Comparison of ENCODE assay signal across 1 cellular context in the genomic region with DNA sequence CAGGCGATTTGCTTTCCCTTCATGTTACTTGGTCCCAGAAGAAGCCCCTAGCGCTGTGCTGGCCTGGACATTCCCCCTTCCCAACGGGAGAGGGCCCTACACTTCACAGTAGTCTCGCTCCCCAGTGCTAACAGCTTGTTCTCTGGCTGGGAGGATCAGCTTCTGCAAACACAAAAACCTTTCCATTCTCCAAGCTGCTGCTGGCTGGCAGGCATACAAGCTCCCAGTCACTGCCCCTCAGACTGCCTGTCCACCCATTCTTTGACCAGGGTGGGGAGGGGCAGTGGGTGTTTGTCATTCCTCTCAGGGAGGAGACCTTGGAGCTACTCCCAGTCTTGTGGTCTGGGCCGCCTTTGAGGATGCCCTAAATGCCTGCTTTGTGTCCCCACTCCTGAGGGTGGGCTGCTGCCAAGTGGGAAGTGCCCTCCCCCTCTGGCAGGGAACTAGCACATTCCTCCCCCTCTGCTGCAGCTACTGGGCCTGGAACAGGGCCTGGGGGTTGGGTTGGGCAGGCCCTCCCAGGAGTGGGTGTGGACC.
TF ChIP-seq lines count a peak whose summit lies in the region.

No MANE protein-coding gene starts in this region.

TF ChIP-seq in GM23338, 12 proteins besides CTCF, POLR2A, EP300 and RAD21:
- TF ChIP-seq, protein P1, sequence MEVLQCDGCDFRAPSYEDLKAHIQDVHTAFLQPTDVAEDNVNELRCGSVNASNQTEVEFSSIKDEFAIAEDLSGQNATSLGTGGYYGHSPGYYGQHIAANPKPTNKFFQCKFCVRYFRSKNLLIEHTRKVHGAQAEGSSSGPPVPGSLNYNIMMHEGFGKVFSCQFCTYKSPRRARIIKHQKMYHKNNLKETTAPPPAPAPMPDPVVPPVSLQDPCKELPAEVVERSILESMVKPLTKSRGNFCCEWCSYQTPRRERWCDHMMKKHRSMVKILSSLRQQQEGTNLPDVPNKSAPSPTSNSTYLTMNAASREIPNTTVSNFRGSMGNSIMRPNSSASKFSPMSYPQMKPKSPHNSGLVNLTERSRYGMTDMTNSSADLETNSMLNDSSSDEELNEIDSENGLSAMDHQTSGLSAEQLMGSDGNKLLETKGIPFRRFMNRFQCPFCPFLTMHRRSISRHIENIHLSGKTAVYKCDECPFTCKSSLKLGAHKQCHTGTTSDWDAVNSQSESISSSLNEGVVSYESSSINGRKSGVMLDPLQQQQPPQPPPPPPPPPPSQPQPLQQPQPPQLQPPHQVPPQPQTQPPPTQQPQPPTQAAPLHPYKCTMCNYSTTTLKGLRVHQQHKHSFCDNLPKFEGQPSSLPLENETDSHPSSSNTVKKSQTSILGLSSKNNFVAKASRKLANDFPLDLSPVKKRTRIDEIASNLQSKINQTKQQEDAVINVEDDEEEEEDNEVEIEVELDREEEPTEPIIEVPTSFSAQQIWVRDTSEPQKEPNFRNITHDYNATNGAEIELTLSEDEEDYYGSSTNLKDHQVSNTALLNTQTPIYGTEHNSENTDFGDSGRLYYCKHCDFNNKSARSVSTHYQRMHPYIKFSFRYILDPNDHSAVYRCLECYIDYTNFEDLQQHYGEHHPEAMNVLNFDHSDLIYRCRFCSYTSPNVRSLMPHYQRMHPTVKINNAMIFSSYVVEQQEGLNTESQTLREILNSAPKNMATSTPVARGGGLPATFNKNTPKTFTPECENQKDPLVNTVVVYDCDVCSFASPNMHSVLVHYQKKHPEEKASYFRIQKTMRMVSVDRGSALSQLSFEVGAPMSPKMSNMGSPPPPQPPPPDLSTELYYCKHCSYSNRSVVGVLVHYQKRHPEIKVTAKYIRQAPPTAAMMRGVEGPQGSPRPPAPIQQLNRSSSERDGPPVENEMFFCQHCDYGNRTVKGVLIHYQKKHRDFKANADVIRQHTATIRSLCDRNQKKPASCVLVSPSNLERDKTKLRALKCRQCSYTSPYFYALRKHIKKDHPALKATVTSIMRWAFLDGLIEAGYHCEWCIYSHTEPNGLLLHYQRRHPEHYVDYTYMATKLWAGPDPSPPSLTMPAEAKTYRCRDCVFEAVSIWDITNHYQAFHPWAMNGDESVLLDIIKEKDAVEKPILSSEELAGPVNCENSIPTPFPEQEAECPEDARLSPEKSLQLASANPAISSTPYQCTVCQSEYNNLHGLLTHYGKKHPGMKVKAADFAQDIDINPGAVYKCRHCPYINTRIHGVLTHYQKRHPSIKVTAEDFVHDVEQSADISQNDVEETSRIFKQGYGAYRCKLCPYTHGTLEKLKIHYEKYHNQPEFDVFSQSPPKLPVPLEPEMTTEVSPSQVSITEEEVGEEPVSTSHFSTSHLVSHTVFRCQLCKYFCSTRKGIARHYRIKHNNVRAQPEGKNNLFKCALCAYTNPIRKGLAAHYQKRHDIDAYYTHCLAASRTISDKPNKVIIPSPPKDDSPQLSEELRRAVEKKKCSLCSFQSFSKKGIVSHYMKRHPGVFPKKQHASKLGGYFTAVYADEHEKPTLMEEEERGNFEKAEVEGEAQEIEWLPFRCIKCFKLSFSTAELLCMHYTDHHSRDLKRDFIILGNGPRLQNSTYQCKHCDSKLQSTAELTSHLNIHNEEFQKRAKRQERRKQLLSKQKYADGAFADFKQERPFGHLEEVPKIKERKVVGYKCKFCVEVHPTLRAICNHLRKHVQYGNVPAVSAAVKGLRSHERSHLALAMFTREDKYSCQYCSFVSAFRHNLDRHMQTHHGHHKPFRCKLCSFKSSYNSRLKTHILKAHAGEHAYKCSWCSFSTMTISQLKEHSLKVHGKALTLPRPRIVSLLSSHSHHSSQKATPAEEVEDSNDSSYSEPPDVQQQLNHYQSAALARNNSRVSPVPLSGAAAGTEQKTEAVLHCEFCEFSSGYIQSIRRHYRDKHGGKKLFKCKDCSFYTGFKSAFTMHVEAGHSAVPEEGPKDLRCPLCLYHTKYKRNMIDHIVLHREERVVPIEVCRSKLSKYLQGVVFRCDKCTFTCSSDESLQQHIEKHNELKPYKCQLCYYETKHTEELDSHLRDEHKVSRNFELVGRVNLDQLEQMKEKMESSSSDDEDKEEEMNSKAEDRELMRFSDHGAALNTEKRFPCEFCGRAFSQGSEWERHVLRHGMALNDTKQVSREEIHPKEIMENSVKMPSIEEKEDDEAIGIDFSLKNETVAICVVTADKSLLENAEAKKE (CRISPR knock-in tag; IDR thresholded peaks at IDR 0.05) = no peak
- TF ChIP-seq CREB1 (CRISPR knock-in tag; IDR thresholded peaks at IDR 0.05; ENCODE audit: low read depth) (no peak), EZH2 (IDR thresholded peaks at IDR 0.05; ENCODE audit: low read depth, unreplicated experiment) (no peak), JUNB (IDR thresholded peaks at IDR 0.05; ENCODE audit: unreplicated experiment) (no peak), POLR2AphosphoS5 (IDR thresholded peaks at IDR 0.05; ENCODE audit: low read depth) (no peak), NANOG (IDR thresholded peaks at IDR 0.05; ENCODE audit: borderline replicate concordance) (no peak), ZNF331 (CRISPR knock-in tag; IDR thresholded peaks at IDR 0.05; ENCODE audit: low read depth) (no peak), ZNF114 (CRISPR knock-in tag; IDR thresholded peaks at IDR 0.05) (no peak), STAT1 (IDR thresholded peaks at IDR 0.05; ENCODE audit: unreplicated experiment) (no peak), EZH2phosphoT487 (IDR thresholded peaks at IDR 0.05; ENCODE audit: unreplicated experiment) (no peak)
- TF ChIP-seq, protein P2, sequence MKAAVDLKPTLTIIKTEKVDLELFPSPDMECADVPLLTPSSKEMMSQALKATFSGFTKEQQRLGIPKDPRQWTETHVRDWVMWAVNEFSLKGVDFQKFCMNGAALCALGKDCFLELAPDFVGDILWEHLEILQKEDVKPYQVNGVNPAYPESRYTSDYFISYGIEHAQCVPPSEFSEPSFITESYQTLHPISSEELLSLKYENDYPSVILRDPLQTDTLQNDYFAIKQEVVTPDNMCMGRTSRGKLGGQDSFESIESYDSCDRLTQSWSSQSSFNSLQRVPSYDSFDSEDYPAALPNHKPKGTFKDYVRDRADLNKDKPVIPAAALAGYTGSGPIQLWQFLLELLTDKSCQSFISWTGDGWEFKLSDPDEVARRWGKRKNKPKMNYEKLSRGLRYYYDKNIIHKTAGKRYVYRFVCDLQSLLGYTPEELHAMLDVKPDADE (IDR thresholded peaks at IDR 0.05) = no peak
- TF ChIP-seq, protein P3, sequence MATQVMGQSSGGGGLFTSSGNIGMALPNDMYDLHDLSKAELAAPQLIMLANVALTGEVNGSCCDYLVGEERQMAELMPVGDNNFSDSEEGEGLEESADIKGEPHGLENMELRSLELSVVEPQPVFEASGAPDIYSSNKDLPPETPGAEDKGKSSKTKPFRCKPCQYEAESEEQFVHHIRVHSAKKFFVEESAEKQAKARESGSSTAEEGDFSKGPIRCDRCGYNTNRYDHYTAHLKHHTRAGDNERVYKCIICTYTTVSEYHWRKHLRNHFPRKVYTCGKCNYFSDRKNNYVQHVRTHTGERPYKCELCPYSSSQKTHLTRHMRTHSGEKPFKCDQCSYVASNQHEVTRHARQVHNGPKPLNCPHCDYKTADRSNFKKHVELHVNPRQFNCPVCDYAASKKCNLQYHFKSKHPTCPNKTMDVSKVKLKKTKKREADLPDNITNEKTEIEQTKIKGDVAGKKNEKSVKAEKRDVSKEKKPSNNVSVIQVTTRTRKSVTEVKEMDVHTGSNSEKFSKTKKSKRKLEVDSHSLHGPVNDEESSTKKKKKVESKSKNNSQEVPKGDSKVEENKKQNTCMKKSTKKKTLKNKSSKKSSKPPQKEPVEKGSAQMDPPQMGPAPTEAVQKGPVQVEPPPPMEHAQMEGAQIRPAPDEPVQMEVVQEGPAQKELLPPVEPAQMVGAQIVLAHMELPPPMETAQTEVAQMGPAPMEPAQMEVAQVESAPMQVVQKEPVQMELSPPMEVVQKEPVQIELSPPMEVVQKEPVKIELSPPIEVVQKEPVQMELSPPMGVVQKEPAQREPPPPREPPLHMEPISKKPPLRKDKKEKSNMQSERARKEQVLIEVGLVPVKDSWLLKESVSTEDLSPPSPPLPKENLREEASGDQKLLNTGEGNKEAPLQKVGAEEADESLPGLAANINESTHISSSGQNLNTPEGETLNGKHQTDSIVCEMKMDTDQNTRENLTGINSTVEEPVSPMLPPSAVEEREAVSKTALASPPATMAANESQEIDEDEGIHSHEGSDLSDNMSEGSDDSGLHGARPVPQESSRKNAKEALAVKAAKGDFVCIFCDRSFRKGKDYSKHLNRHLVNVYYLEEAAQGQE (IDR thresholded peaks at IDR 0.05; ENCODE audit: unreplicated experiment) = no peak
